ENCODE assay signal across 11 cellular contexts in genomic region chr9:74281674-74282073, GRCh38.
DNase-seq lines count a peak whose midpoint lies in the region; ATAC-seq, FAIRE-seq and TF ChIP-seq lines count a peak whose summit lies in the region.
"Had no signal": no experiment of that assay in that cellular context is flagged by ENCODE, and none has a peak within 500 bp of the region (broad histone marks: within the 10 kb centered on the region; RNA-seq: fewer than 3 reads in every experiment).

No MANE protein-coding gene starts in this region.

- peaks cover 16% of the 10 kb centered on the region for H3K4me1 Mint-ChIP-seq in activated CD8-positive, alpha-beta T cell treated with anti-CD3 and anti-CD28 coated beads for 36 hours (ENCODE audit: low read depth)

- no peaks in the 10 kb centered on the region for H3K27me3 ChIP-seq in mesendoderm (ENCODE audit: insufficient read depth, low read length, poor library complexity)
- H3K27me3 ChIP-seq in heart right ventricle: no peaks in the 10 kb centered on the region

- H2BK5ac ChIP-seq in mesendoderm (ENCODE audit: low read length): no peak overlapping the region

- H3K4me3 ChIP-seq in mesendoderm (ENCODE audit: low read length) (no peak overlapping the region), heart right ventricle (no peak overlapping the region)
- H3K4me3 ChIP-seq: skin epidermis had no signal

- no CpG with 5 or more reads among the region's 1 CpG for WGBS in mesendoderm (ENCODE audit: extremely low coverage, insufficient coverage, low lambda C conversion rate)
- whole genome bisulfite sequencing in heart right ventricle, 2 donors: 96 to 100% methylated on average over 1 of the region's 1 CpG

- H4K5ac ChIP-seq in mesendoderm (ENCODE audit: low read length): no peak overlapping the region

- H3K79me1 ChIP-seq in mesendoderm (ENCODE audit: low read length): no peaks in the 10 kb centered on the region

- no peak overlapping the region for H3K9ac ChIP-seq in mesendoderm (ENCODE audit: low read length)

- no peak for TF ChIP-seq EP300 in Ishikawa (IDR thresholded peaks at IDR 0.05; ENCODE audit: borderline replicate concordance)

- intact Hi-C loops in activated CD8-positive, alpha-beta T cell treated with anti-CD3 and anti-CD28 coated beads for 36 hours (cut with micrococcal nuclease): no loop called here
- intact Hi-C loops in heart right ventricle (cut with DNase I): no loop called here

- peak; percentile 30 for TF ChIP-seq CTCF in activated CD8-positive, alpha-beta T cell treated with anti-CD3 and anti-CD28 coated beads for 36 hours (IDR thresholded peaks at IDR 0.05)
- no peak for TF ChIP-seq CTCF in heart right ventricle (IDR thresholded peaks at IDR 0.05)

- H3K4me1 ChIP-seq in mesendoderm (ENCODE audit: control insufficient read depth, low read depth, low read length): no peaks in the 10 kb centered on the region
- no peaks in the 10 kb centered on the region for H3K4me1 ChIP-seq in heart right ventricle

- H4K8ac ChIP-seq in mesendoderm (ENCODE audit: low read depth, low read length): no peak overlapping the region

- H3K4ac ChIP-seq in mesendoderm (ENCODE audit: low read depth, low read length): no peak overlapping the region

- no peaks in the 10 kb centered on the region for H3K9me3 Mint-ChIP-seq in activated CD8-positive, alpha-beta T cell treated with anti-CD3 and anti-CD28 coated beads for 36 hours

- TF ChIP-seq RAD21 in Ishikawa (IDR thresholded peaks at IDR 0.05; ENCODE audit: low read depth): 0 out of 2 replicates have a peak, but pooled peaks have one; percentile 11

- no peak overlapping the region for H3K18ac ChIP-seq in mesendoderm (ENCODE audit: low read length)

- H3K36me3 ChIP-seq in mesendoderm (ENCODE audit: control insufficient read depth, insufficient read depth, low read length) (no peaks in the 10 kb centered on the region), heart right ventricle (no peaks in the 10 kb centered on the region)

- H2BK15ac ChIP-seq in mesendoderm (replicated peaks; ENCODE audit: low read depth): no peak overlapping the region

- H3K4me2 ChIP-seq in mesendoderm (ENCODE audit: low read length): no peak overlapping the region

- no peak for FAIRE-seq in GM19239 (lab: Jason Lieb, UNC)
- FAIRE-seq: endometrium had no signal

- no peak overlapping the region for H2BK120ac ChIP-seq in mesendoderm (ENCODE audit: low read depth, low read length)

- H3K23ac ChIP-seq in mesendoderm (ENCODE audit: low read length): no peak overlapping the region

- H3K79me2 ChIP-seq in mesendoderm (ENCODE audit: control insufficient read depth, insufficient read depth, low read length): no peaks in the 10 kb centered on the region

- H3K27ac ChIP-seq in mesendoderm (ENCODE audit: low read depth, low read length) (no peak overlapping the region), heart right ventricle (no peak overlapping the region)
- H3K27ac ChIP-seq: skin epidermis had no signal

- CTCF ChIA-PET in activated CD8-positive, alpha-beta T cell treated with anti-CD3 and anti-CD28 coated beads for 36 hours (lab: Charles Lee): no interaction called here

- H3K27ac Mint-ChIP-seq in activated CD8-positive, alpha-beta T cell treated with anti-CD3 and anti-CD28 coated beads for 36 hours: no peak overlapping the region
- H3K27ac Mint-ChIP-seq: natural killer cell had no signal

- no peaks in the 10 kb centered on the region for H3K36me3 Mint-ChIP-seq in activated CD8-positive, alpha-beta T cell treated with anti-CD3 and anti-CD28 coated beads for 36 hours (ENCODE audit: low read depth)
- H3K36me3 Mint-ChIP-seq: natural killer cell had no signal

- no peak for ATAC-seq in activated CD8-positive, alpha-beta T cell treated with anti-CD3 and anti-CD28 coated beads for 36 hours
- ATAC-seq in heart right ventricle: no peak
- ATAC-seq: natural killer cell had no signal

- H3K4me3 Mint-ChIP-seq in activated CD8-positive, alpha-beta T cell treated with anti-CD3 and anti-CD28 coated beads for 36 hours: no peak overlapping the region
- H3K4me3 Mint-ChIP-seq: natural killer cell had no signal

- no peak overlapping the region for H2AK5ac ChIP-seq in mesendoderm (ENCODE audit: low read length)

- no peaks in the 10 kb centered on the region for H3K9me3 ChIP-seq in heart right ventricle

- no peak overlapping the region for H3K56ac ChIP-seq in mesendoderm (ENCODE audit: low read length)

- DNase-seq in NCI-H748 (lab: John Stamatoyannopoulos, UW; ENCODE audit: unreplicated experiment) (peak; percentile 23), NCI-H748 treated with DMSO at 0.1 percent for 48 hours (lab: John Stamatoyannopoulos, UW) (no peak), mesendoderm (peak; percentile 54), KG1 (lab: John Stamatoyannopoulos, UW) (no peak), GM19239 (ENCODE audit: insufficient read length, low spot score) (no peak), heart right ventricle (no peak)
- peak; percentile 41 for DNase-seq in activated CD8-positive, alpha-beta T cell treated with anti-CD3 and anti-CD28 coated beads for 36 hours
- DNase-seq: natural killer cell had no signal

- POLR2A ChIA-PET in activated CD8-positive, alpha-beta T cell treated with anti-CD3 and anti-CD28 coated beads for 36 hours (lab: Charles Lee): no interaction called here

- H3K27me3 Mint-ChIP-seq in activated CD8-positive, alpha-beta T cell treated with anti-CD3 and anti-CD28 coated beads for 36 hours: no peaks in the 10 kb centered on the region

TF ChIP-seq in Ishikawa, 13 proteins besides CTCF, POLR2A, EP300 and RAD21:
- TF ChIP-seq USF1 (IDR thresholded peaks at IDR 0.05) (no peak), TAF1 (IDR thresholded peaks at IDR 0.05; ENCODE audit: low read depth) (no peak), MAX (IDR thresholded peaks at IDR 0.05) (no peak)

Comparison
In these comparisons a context has a peak if more than half of its experiments do, and no peak if none do; other contexts are left out.
1. DNase-seq: peak in NCI-H748 (single experiment), activated CD8-positive, alpha-beta T cell treated with anti-CD3 and anti-CD28 coated beads for 36 hours (single experiment) and mesendoderm (single experiment); none in NCI-H748 treated with DMSO at 0.1 percent for 48 hours (single experiment), KG1 (single experiment), GM19239 (single experiment) and heart right ventricle (0 of 2).